18 cellular contexts compared by ENCODE assay signal in the genomic region with DNA sequence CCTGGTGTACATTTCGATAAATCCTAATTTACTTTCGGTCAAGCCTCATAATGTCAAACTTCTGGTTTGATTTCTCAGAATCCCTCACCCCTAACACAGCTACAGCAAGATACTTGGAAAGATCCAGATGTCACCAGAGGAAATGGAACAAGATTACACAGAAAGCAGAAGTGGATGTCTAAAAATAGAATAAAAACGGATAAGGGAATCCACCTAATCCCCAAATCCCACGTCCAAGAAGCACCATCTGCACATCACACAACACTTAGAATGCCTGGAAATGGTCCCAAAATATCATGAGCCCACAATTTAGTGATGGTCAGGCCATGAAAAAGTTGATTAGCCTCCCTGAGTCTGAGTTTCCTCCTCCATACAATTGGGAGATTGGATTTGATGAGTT.
"Had no signal": no experiment of that assay in that cellular context is flagged by ENCODE, and none has a peak within 500 bp of the region (broad histone marks: within the 10 kb centered on the region; RNA-seq: fewer than 3 reads in every experiment).

No MANE protein-coding gene starts in this region.

- H3K9me3 ChIP-seq: ascending aorta, pancreas, right lobe of liver, stomach, upper lobe of left lung had no signal

- DNase-seq: activated CD4-positive, alpha-beta T cell treated with anti-CD3 and anti-CD28 coated beads, Interleukin-2, amount 10 ng/mL, durations not matched to agents 7 days and 5 days; activated CD8-positive, alpha-beta memory T cell treated with anti-CD3 and anti-CD28 coated beads, Interleukin-2, amount 50 U/mL, for 48 hours; activated gamma-delta T cell; foreskin keratinocyte; left cardiac atrium; mesenchymal stem cell; naive thymus-derived CD8-positive, alpha-beta T cell; pancreas; right lobe of liver; stimulated activated CD4-positive, alpha-beta T cell treated with anti-CD3 and anti-CD28 coated beads, Interleukin-4, amount 100 ng/mL, for 24 hours; stomach; upper lobe of left lung had no signal

- H3K36me3 ChIP-seq: ascending aorta, pancreas, right lobe of liver, stomach, upper lobe of left lung had no signal

- H3K27ac ChIP-seq: ascending aorta, coronary artery, foreskin keratinocyte, hepatocyte, right lobe of liver, stomach, upper lobe of left lung had no signal

- ATAC-seq: activated CD4-positive, CD25-positive, alpha-beta regulatory T cell treated with anti-CD3 and anti-CD28 coated beads, Interleukin-2, amount 50 U/mL, for 24 hours; foreskin keratinocyte; left cardiac atrium; naive thymus-derived CD8-positive, alpha-beta T cell; right lobe of liver; stimulated activated effector memory CD8-positive, alpha-beta T cell treated with anti-CD3 and anti-CD28 coated beads, Interleukin-12 subunit alpha, Interleukin-12 subunit beta, amount 100 ng/mL, for 72 hours had no signal

- H3K27me3 Mint-ChIP-seq: activated CD4-positive, alpha-beta T cell treated with anti-CD3 and anti-CD28 coated beads, Interleukin-2, amount 10 ng/mL, durations not matched to agents 7 days and 5 days; activated naive CD4-positive, alpha-beta T cell treated with anti-CD3 and anti-CD28 coated beads, Interleukin-2, amount 50 U/mL, for 24 hours had no signal

- H3K4me1 Mint-ChIP-seq: activated CD4-positive, alpha-beta T cell treated with anti-CD3 and anti-CD28 coated beads, Interleukin-2, amount 10 ng/mL, durations not matched to agents 7 days and 5 days; activated naive CD4-positive, alpha-beta T cell treated with anti-CD3 and anti-CD28 coated beads, Interleukin-2, amount 50 U/mL, for 24 hours; naive thymus-derived CD8-positive, alpha-beta T cell; stimulated activated effector memory CD8-positive, alpha-beta T cell treated with anti-CD3 and anti-CD28 coated beads, Interleukin-12 subunit alpha, Interleukin-12 subunit beta, amount 100 ng/mL, for 72 hours had no signal

- H3K4me3 Mint-ChIP-seq: activated CD4-positive, alpha-beta T cell treated with anti-CD3 and anti-CD28 coated beads, Interleukin-2, amount 10 ng/mL, durations not matched to agents 7 days and 5 days; activated naive CD4-positive, alpha-beta T cell treated with anti-CD3 and anti-CD28 coated beads, Interleukin-2, amount 50 U/mL, for 24 hours; naive thymus-derived CD8-positive, alpha-beta T cell; stimulated activated effector memory CD8-positive, alpha-beta T cell treated with anti-CD3 and anti-CD28 coated beads, Interleukin-12 subunit alpha, Interleukin-12 subunit beta, amount 100 ng/mL, for 72 hours had no signal

- H3K4me3 ChIP-seq: ascending aorta, coronary artery, hepatocyte, pancreas, right lobe of liver, stomach, upper lobe of left lung had no signal

- H3K36me3 Mint-ChIP-seq: activated naive CD4-positive, alpha-beta T cell treated with anti-CD3 and anti-CD28 coated beads, Interleukin-2, amount 50 U/mL, for 24 hours; naive thymus-derived CD8-positive, alpha-beta T cell; stimulated activated effector memory CD8-positive, alpha-beta T cell treated with anti-CD3 and anti-CD28 coated beads, Interleukin-12 subunit alpha, Interleukin-12 subunit beta, amount 100 ng/mL, for 72 hours had no signal

- H3K27me3 ChIP-seq: ascending aorta, foreskin keratinocyte, hepatocyte, pancreas, right lobe of liver, upper lobe of left lung had no signal

- H3K9me3 Mint-ChIP-seq: activated CD4-positive, alpha-beta T cell treated with anti-CD3 and anti-CD28 coated beads, Interleukin-2, amount 10 ng/mL, durations not matched to agents 7 days and 5 days; activated naive CD4-positive, alpha-beta T cell treated with anti-CD3 and anti-CD28 coated beads, Interleukin-2, amount 50 U/mL, for 24 hours; stimulated activated effector memory CD8-positive, alpha-beta T cell treated with anti-CD3 and anti-CD28 coated beads, Interleukin-12 subunit alpha, Interleukin-12 subunit beta, amount 100 ng/mL, for 72 hours had no signal
